ENCODE assay signal across 18 cellular contexts in genomic region chr12:50666023-50666422, GRCh38.
DNase-seq lines count a peak whose midpoint lies in the region; ATAC-seq and TF ChIP-seq lines count a peak whose summit lies in the region.
"Had no signal": no experiment of that assay in that cellular context is flagged by ENCODE, and none has a peak within 500 bp of the region (broad histone marks: within the 10 kb centered on the region; RNA-seq: fewer than 3 reads in every experiment).

No MANE protein-coding gene starts in this region.

- no peaks in the 10 kb centered on the region for H3K27me3 ChIP-seq in tibial nerve

- in situ Hi-C loops in GM13976 (cut with MboI; ENCODE audit: low sequenced_read_pairs, unreplicated experiment) = no loop called here

- H3K9me3 ChIP-seq in mucosa of descending colon (no peaks in the 10 kb centered on the region), tibial nerve (no peaks in the 10 kb centered on the region)
- H3K9me3 ChIP-seq: A549, HAP-1 had no signal

- no peaks in the 10 kb centered on the region for H3K36me3 ChIP-seq in mucosa of descending colon (ENCODE audit: low read depth)
- H3K36me3 ChIP-seq in tibial nerve = peaks cover 0 to 6% (median 0%) of the 10 kb centered on the region in 3 donors
- H3K36me3 ChIP-seq: HAP-1 had no signal

- peaks cover 6% of the 10 kb centered on the region for H3K4me1 Mint-ChIP-seq in activated T-cell treated with anti-CD3 and anti-CD28 coated beads, Interleukin-2, amount 50 U/mL, for 72 hours (ENCODE audit: low read depth)
- peaks cover 3% of the 10 kb centered on the region for H3K4me1 Mint-ChIP-seq in activated T-cell treated with anti-CD3 and anti-CD28 coated beads, Interleukin-2, amount 50 U/mL, for 24 hours (ENCODE audit: low read depth)

- no peak overlapping the region for H3K4me3 Mint-ChIP-seq in activated T-cell treated with anti-CD3 and anti-CD28 coated beads, Interleukin-2, amount 50 U/mL, for 72 hours
- no peak overlapping the region for H3K4me3 Mint-ChIP-seq in activated T-cell treated with anti-CD3 and anti-CD28 coated beads, Interleukin-2, amount 50 U/mL, for 24 hours
- H3K4me3 Mint-ChIP-seq: CD4-positive, alpha-beta T cell had no signal

- no peaks in the 10 kb centered on the region for H3K9me3 Mint-ChIP-seq in activated T-cell treated with anti-CD3 and anti-CD28 coated beads, Interleukin-2, amount 50 U/mL, for 72 hours
- H3K9me3 Mint-ChIP-seq in activated T-cell treated with anti-CD3 and anti-CD28 coated beads, Interleukin-2, amount 50 U/mL, for 24 hours = no peaks in the 10 kb centered on the region
- H3K9me3 Mint-ChIP-seq: CD4-positive, alpha-beta T cell had no signal

- H3K27me3 Mint-ChIP-seq in activated T-cell treated with anti-CD3 and anti-CD28 coated beads, Interleukin-2, amount 50 U/mL, for 72 hours (ENCODE audit: low read depth) = no peaks in the 10 kb centered on the region
- no peaks in the 10 kb centered on the region for H3K27me3 Mint-ChIP-seq in activated T-cell treated with anti-CD3 and anti-CD28 coated beads, Interleukin-2, amount 50 U/mL, for 24 hours
- H3K27me3 Mint-ChIP-seq: CD4-positive, alpha-beta T cell had no signal

- H3K4me1 ChIP-seq in mucosa of descending colon (ENCODE audit: low read depth) = peaks cover 6% of the 10 kb centered on the region
- peaks cover 0 to 37% (median 12%) of the 10 kb centered on the region in 4 donors for H3K4me1 ChIP-seq in tibial nerve

- intact Hi-C loops in mucosa of descending colon (cut with DNase I, micrococcal nuclease) = no loop called here

- no peak for DNase-seq in activated T-cell treated with anti-CD3 and anti-CD28 coated beads, Interleukin-2, amount 50 U/mL, for 72 hours
- DNase-seq in activated T-cell treated with anti-CD3 and anti-CD28 coated beads, Interleukin-2, amount 50 U/mL, for 24 hours = no peak
- DNase-seq in mucosa of descending colon (no peak), tibial nerve (ENCODE audit: low spot score in 2 of 2) (no peak), nucleus accumbens (lab: John Stamatoyannopoulos, UW) (no peak), GM13976 (ENCODE audit: low spot score) (no peak)
- DNase-seq: AML-193; CD4-positive, alpha-beta T cell; DMS79 treated with DMSO at 0.1 percent for 48 hours; GF-D8; GM23248; IMR-90 had no signal

- H3K36me3 Mint-ChIP-seq in activated T-cell treated with anti-CD3 and anti-CD28 coated beads, Interleukin-2, amount 50 U/mL, for 72 hours (ENCODE audit: insufficient read depth in 2 of 2) = peaks cover 0 to 4% of the 10 kb centered on the region in 2 donors
- H3K36me3 Mint-ChIP-seq in activated T-cell treated with anti-CD3 and anti-CD28 coated beads, Interleukin-2, amount 50 U/mL, for 24 hours (ENCODE audit: low read depth) = peaks cover 29% of the 10 kb centered on the region

- H3K4me3 ChIP-seq in mucosa of descending colon (no peak overlapping the region), tibial nerve (no peak overlapping the region)
- H3K4me3 ChIP-seq: A549, GM23248, HAP-1 had no signal

- TF ChIP-seq POLR2A in tibial nerve (IDR thresholded peaks at IDR 0.05) = no peak

- H3K27ac Mint-ChIP-seq in activated T-cell treated with anti-CD3 and anti-CD28 coated beads, Interleukin-2, amount 50 U/mL, for 72 hours = peak overlapping the region; percentile 50
- no peak overlapping the region for H3K27ac Mint-ChIP-seq in activated T-cell treated with anti-CD3 and anti-CD28 coated beads, Interleukin-2, amount 50 U/mL, for 24 hours
- H3K27ac Mint-ChIP-seq: CD4-positive, alpha-beta T cell had no signal

- no peak for ATAC-seq in activated T-cell treated with anti-CD3 and anti-CD28 coated beads, Interleukin-2, amount 50 U/mL, for 72 hours (replicated peaks in 1 of 2)
- ATAC-seq in mucosa of descending colon (peak; percentile 58), GM21367 (IDR thresholded peaks at IDR 0.05; ENCODE audit: unreplicated experiment) (no peak)
- ATAC-seq: A549 had no signal

- WGBS in tibial nerve, 2 donors = 82 to 90% methylated on average over 1 of the region's 1 CpG

- peak overlapping the region; percentile 1 for H3K27ac ChIP-seq in cingulate gyrus (ENCODE audit: low read depth, low read length)
- peak overlapping the region in 3 of 4 donors; percentile 57 to 87 (median 83) for H3K27ac ChIP-seq in tibial nerve
- H3K27ac ChIP-seq: 22Rv1, A549, C4-2B, GM23248 had no signal

- TF ChIP-seq EP300 in tibial nerve (IDR thresholded peaks at IDR 0.05) = no peak

- no peak for TF ChIP-seq CTCF in mucosa of descending colon (IDR thresholded peaks at IDR 0.05)
- no peak for TF ChIP-seq CTCF in tibial nerve (IDR thresholded peaks at IDR 0.05)
- TF ChIP-seq CTCF in GM13976 (IDR thresholded peaks at IDR 0.05; ENCODE audit: borderline replicate concordance, control extremely low read depth, extremely low read depth, insufficient read depth, missing control alignments) = no peak
